ENCODE assay signal across 8 cellular contexts in the genomic region with DNA sequence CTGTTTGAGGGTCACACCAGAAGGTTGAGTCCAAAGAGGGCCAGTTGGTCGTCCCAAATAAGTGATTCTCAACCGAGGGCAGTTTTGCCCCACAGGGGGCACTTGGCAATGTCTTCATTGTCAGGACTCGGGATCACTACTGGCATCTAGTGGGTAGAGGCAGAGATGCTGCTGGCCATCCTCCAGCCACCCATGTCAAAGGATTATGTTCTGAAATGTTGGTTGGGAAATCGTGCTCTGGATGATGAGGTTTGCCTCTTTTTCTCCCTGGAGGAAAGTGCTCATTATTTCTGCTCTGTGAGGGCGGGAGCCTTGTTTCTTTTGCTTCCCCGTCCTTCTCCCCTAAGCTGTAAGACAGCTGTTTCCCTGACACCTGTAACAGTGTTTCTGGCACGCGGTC. TPM values are rescaled to one million over a fixed set of nuclear protein-coding genes. Genes with fewer than 3 reads are reported as not detected.
DNase-seq lines count a peak whose midpoint lies in the region; ATAC-seq and TF ChIP-seq lines count a peak whose summit lies in the region.

No MANE protein-coding gene starts in this region.

- no peak overlapping the region for H3K4me3 Mint-ChIP-seq in HFFc6

- ATAC-seq in left lung (peak; percentile 15), HG03159 (IDR thresholded peaks at IDR 0.05; ENCODE audit: unreplicated experiment) (no peak), GM18870 (IDR thresholded peaks at IDR 0.05; ENCODE audit: unreplicated experiment) (no peak)

- POLR2A ChIA-PET in PC-9 (lab: Charles Lee; ENCODE audit: unreplicated experiment): interaction anchor here (0.6 kb wide), 1 partner anchor 258 kb away, joined by 3 read pairs; no protein-coding TSS in a partner anchor

- H3K27ac ChIP-seq in PC-9: no peak overlapping the region
- no peak overlapping the region for H3K27ac ChIP-seq in left lung
- peak overlapping the region; percentile 63 to 68 for H3K27ac ChIP-seq in tibial artery

- peaks cover 18% of the 10 kb centered on the region for H3K79me2 ChIP-seq in PC-9 (ENCODE audit: low read depth)

- H4K20me1 ChIP-seq in PC-9 (ENCODE audit: insufficient read depth): no peaks in the 10 kb centered on the region

- intact Hi-C loops in PC-9 (cut with micrococcal nuclease; ENCODE audit: unreplicated experiment): no loop called here
- intact Hi-C loops in left lung (cut with DNase I): no loop called here
- intact Hi-C loops in tibial artery (cut with DNase I; ENCODE audit: low total_unique reads): no loop called here

- H3K9me3 ChIP-seq in PC-9 (ENCODE audit: insufficient read depth, low read depth): no peaks in the 10 kb centered on the region
- H3K9me3 ChIP-seq in left lung: no peaks in the 10 kb centered on the region
- H3K9me3 ChIP-seq in tibial artery: no peaks in the 10 kb centered on the region

- H3K9me3 Mint-ChIP-seq in HFFc6: no peaks in the 10 kb centered on the region

- peak; percentile 84 for DNase-seq in COR-L47 (lab: John Stamatoyannopoulos, UW)
- DNase-seq in HFFc6: peak; percentile 78
- peak; percentile 49 to 77 for DNase-seq in PC-9
- DNase-seq in cerebellar cortex (ENCODE audit: low spot score): peak; percentile 76
- DNase-seq in left lung: no peak
- peak; percentile 84 to 88 for DNase-seq in tibial artery

- CTCF ChIA-PET in PC-9 (lab: Charles Lee): no interaction called here

- no TSS peak for BruUV-seq in PC-9 (replicated peaks; lab: Mats Ljungman, UMichigan)

- no peak overlapping the region for H2AFZ ChIP-seq in PC-9

- H3K4me3 ChIP-seq in PC-9 (no peak overlapping the region), left lung (no peak overlapping the region), tibial artery (no peak overlapping the region)

- H3K36me3 ChIP-seq in PC-9 (ENCODE audit: low read depth) (peaks cover 5% of the 10 kb centered on the region; the same call in 1 of the 2 replicates), left lung (peaks cover 0 to 15% of the 10 kb centered on the region in 2 donors), tibial artery (peaks cover 5 to 19% (median 14%) of the 10 kb centered on the region in 3 donors)

- H3K27me3 ChIP-seq in PC-9 (ENCODE audit: insufficient read depth, low read depth): no peaks in the 10 kb centered on the region
- H3K27me3 ChIP-seq in left lung: no peaks in the 10 kb centered on the region
- no peaks in the 10 kb centered on the region for H3K27me3 ChIP-seq in tibial artery

- H3K4me1 ChIP-seq in PC-9 (replicated peaks; ENCODE audit: insufficient read depth) (peaks cover 21% of the 10 kb centered on the region), left lung (peaks cover 0 to 25% of the 10 kb centered on the region in 2 donors), tibial artery (peaks cover 0 to 26% (median 21%) of the 10 kb centered on the region in 4 donors)

- H3K36me3 Mint-ChIP-seq in HFFc6 (ENCODE audit: low read depth): peaks cover 8% of the 10 kb centered on the region

- H3K27ac Mint-ChIP-seq in HFFc6: peak overlapping the region; percentile 63

- TF ChIP-seq CTCF in HFFc6 (IDR thresholded peaks at IDR 0.05) (peak; percentile 76), PC-9 (conservative IDR thresholded peaks at IDR 0.05) (peak; percentile 75), left lung (IDR thresholded peaks at IDR 0.05) (peak; percentile 20 to 29), tibial artery (IDR thresholded peaks at IDR 0.05) (peak; percentile 39 to 51)

- peaks cover 2% of the 10 kb centered on the region; the same call in 1 of the 2 replicates for H3K27me3 Mint-ChIP-seq in HFFc6 (ENCODE audit: insufficient read depth)

- H3K4me2 ChIP-seq in PC-9: no peak overlapping the region

- peaks cover 40% of the 10 kb centered on the region; the same call in 1 of the 2 replicates for H3F3A ChIP-seq in PC-9 (ENCODE audit: insufficient read depth, low read depth)

- peaks cover 25% of the 10 kb centered on the region for H3K4me1 Mint-ChIP-seq in HFFc6 (ENCODE audit: low read depth)

- H3K9me2 ChIP-seq in PC-9 (ENCODE audit: insufficient read depth): no peaks in the 10 kb centered on the region

RNA-seq across cellular contexts. Expression of gene ZNF839, which starts 3.6 kb away (rescaled TPM):
- 1 to 10 TPM; 6.7 to 8.3 (median 8.0) TPM for total RNA-seq in HFFc6 (2021; fragmentation: NEBNext Ultra II Directional; extraction: Animal tissue kit (Norgen Biotek cat#: 25700))
- total RNA-seq in PC-9 (2021) (11.8 and 16.3 TPM in 2 replicates), left lung (1 to 10 TPM; 8.8 to 9.4 TPM)

RNA-seq across cellular contexts. Expression of gene MOK, which starts 18.1 kb away (rescaled TPM):
- 10 to 100 TPM; 11.5 to 18.7 (median 14.8) TPM for total RNA-seq in HFFc6 (2021; fragmentation: NEBNext Ultra II Directional; extraction: Animal tissue kit (Norgen Biotek cat#: 25700))
- total RNA-seq in PC-9 (2021) (72.1 and 74.3 TPM in 2 replicates), left lung (10 to 100 TPM in 1 of 2 donors, 1 to 10 TPM in 1; 8.7 to 10.1 TPM)

RNA-seq across cellular contexts. Expression of gene CINP, which starts 39.6 kb away (rescaled TPM):
- 10 to 100 TPM; 58.9 to 65.7 (median 62.4) TPM for total RNA-seq in HFFc6 (2021; fragmentation: NEBNext Ultra II Directional; extraction: Animal tissue kit (Norgen Biotek cat#: 25700))
- 54.6 and 65.1 TPM in 2 replicates for total RNA-seq in PC-9 (2021)
- total RNA-seq in left lung: 10 to 100 TPM; 32.1 to 35.5 TPM

RNA-seq across cellular contexts. Expression of gene TECPR2, which starts 39.6 kb away (rescaled TPM):
- total RNA-seq in HFFc6 (2021; fragmentation: NEBNext Ultra II Directional; extraction: Animal tissue kit (Norgen Biotek cat#: 25700)): 10 to 100 TPM; 22.0 to 29.6 (median 26.4) TPM
- 29.7 and 34.7 TPM in 2 replicates for total RNA-seq in PC-9 (2021)
- 10 to 100 TPM; 26.1 to 30.1 TPM for total RNA-seq in left lung

Comparison
In these comparisons a context has a peak if more than half of its experiments do, and no peak if none do; other contexts are left out.
1. DNase-seq: peak in COR-L47 (single experiment), HFFc6 (single experiment), PC-9 (2 of 2), cerebellar cortex (single experiment) and tibial artery (2 of 2); none in left lung (0 of 2).
2. CTCF ChIP-seq: peak in every context shown above with its lines; median percentile 76 in HFFc6; 75 in PC-9; 45 in tibial artery; 24 in left lung.
3. H3K27ac ChIP-seq: peak in tibial artery (2 of 2); none in PC-9 (single experiment) and left lung (0 of 2).